ENCODE assay signal across 26 cellular contexts in genomic region chr10:11065567-11065966, GRCh38.
"Had no signal": no experiment of that assay in that cellular context is flagged by ENCODE, and none has a peak within 500 bp of the region (broad histone marks: within the 10 kb centered on the region; RNA-seq: fewer than 3 reads in every experiment).

No MANE protein-coding gene starts in this region.

- H2AFZ ChIP-seq: neural progenitor cell, parathyroid adenoma had no signal

- H3K4me1 Mint-ChIP-seq: naive B cell; natural killer cell; nephron progenitor cell; neural progenitor cell; stimulated activated naive B cell treated with anti-CD40 and anti-IgM and Interleukin-4, amounts not matched to agents 10 μg/mL and 1 μg/mL and 100 μg/mL, for 72 hours had no signal

- H3K4me3 Mint-ChIP-seq: mesothelial cell of epicardium; naive B cell; natural killer cell; nephron progenitor cell; neural progenitor cell; stimulated activated naive B cell treated with anti-CD40 and anti-IgM and Interleukin-4, amounts not matched to agents 10 μg/mL and 1 μg/mL and 100 μg/mL, for 72 hours had no signal

- H3K9me3 Mint-ChIP-seq: naive B cell, natural killer cell had no signal

- H3K27ac ChIP-seq: neural progenitor cell, neutrophil, parathyroid adenoma, psoas muscle, right lobe of liver, skin epidermis, stomach, testis, thyroid gland, transverse colon, upper lobe of left lung, vagina had no signal

- DNase-seq: hypothalamus; islet precursor cell; naive B cell; natural killer cell; nephron progenitor cell; occipital lobe; psoas muscle; right lobe of liver; stimulated activated CD4-positive, alpha-beta T cell treated with anti-CD3 and anti-CD28 coated beads, Interleukin-12 subunit alpha, Interleukin-12 subunit beta, amount 100 ng/mL, for 4 hours; stimulated activated CD4-positive, alpha-beta T cell treated with anti-CD3 and anti-CD28 coated beads, Interleukin-15, amount 100 ng/mL, for 24 hours; stimulated activated CD4-positive, alpha-beta T cell treated with anti-CD3 and anti-CD28 coated beads, Interleukin-2, amount 100 ng/mL, for 24 hours; stimulated activated CD4-positive, alpha-beta T cell treated with anti-CD3 and anti-CD28 coated beads, Interleukin-4, amount 100 ng/mL, for 1 hour; stimulated activated naive B cell treated with anti-CD40 and anti-IgM and Interleukin-4, amounts not matched to agents 10 μg/mL and 1 μg/mL and 100 μg/mL, for 72 hours; stimulated activated naive CD8-positive, alpha-beta T cell treated with anti-CD3 and anti-CD28 coated beads, Interleukin-15, Interleukin-2, amounts not matched to agents 100 U/mL and 50 U/mL, for 24 hours; stomach; testis; thyroid gland; transverse colon; upper lobe of left lung had no signal

- H3K79me2 ChIP-seq: parathyroid adenoma had no signal

- H3K4me1 ChIP-seq: right lobe of liver, testis, thyroid gland, transverse colon, vagina had no signal

- H3K36me3 Mint-ChIP-seq: natural killer cell; stimulated activated naive B cell treated with anti-CD40 and anti-IgM and Interleukin-4, amounts not matched to agents 10 μg/mL and 1 μg/mL and 100 μg/mL, for 72 hours had no signal

- H3K27ac Mint-ChIP-seq: mesothelial cell of epicardium; natural killer cell; nephron progenitor cell; neural progenitor cell; stimulated activated naive B cell treated with anti-CD40 and anti-IgM and Interleukin-4, amounts not matched to agents 10 μg/mL and 1 μg/mL and 100 μg/mL, for 72 hours had no signal

- H3K9me3 ChIP-seq: neutrophil, psoas muscle, right lobe of liver, testis, thyroid gland, transverse colon, upper lobe of left lung, vagina had no signal

- H3K36me3 ChIP-seq: neural progenitor cell, neutrophil, right lobe of liver, stomach, thyroid gland, transverse colon, upper lobe of left lung, vagina had no signal

- H3K9ac ChIP-seq: neural progenitor cell, parathyroid adenoma had no signal

- ATAC-seq: natural killer cell; right lobe of liver; stimulated activated naive B cell treated with anti-CD40 and anti-IgM and Interleukin-4, amounts not matched to agents 10 μg/mL and 1 μg/mL and 100 μg/mL, for 72 hours; stimulated activated naive CD8-positive, alpha-beta T cell treated with anti-CD3 and anti-CD28 coated beads, Interleukin-15, Interleukin-2, amounts not matched to agents 100 U/mL and 50 U/mL, for 24 hours had no signal

- H3K4me3 ChIP-seq: lung, neural progenitor cell, psoas muscle, right lobe of liver, skin epidermis, stomach, testis, thyroid gland, transverse colon, upper lobe of left lung, vagina had no signal

- H3K4me2 ChIP-seq: neural progenitor cell had no signal

- H3K27me3 ChIP-seq: neural progenitor cell, neutrophil, right lobe of liver, stomach, testis, thyroid gland, transverse colon, upper lobe of left lung, vagina had no signal
